ENCODE assay signal across 15 cellular contexts in genomic region chr1:171372418-171373088, GRCh38. TPM values are rescaled to one million over a fixed set of nuclear protein-coding genes. Genes with fewer than 3 reads are reported as not detected.
A peak's percentile ranks its signal among the peaks of the same experiment; 100 is the strongest.
DNase-seq lines count a peak whose midpoint lies in the region; ATAC-seq and TF ChIP-seq lines count a peak whose summit lies in the region.
"Had no signal": no experiment of that assay in that cellular context is flagged by ENCODE, and none has a peak within 500 bp of the region (broad histone marks: within the 10 kb centered on the region; RNA-seq: fewer than 3 reads in every experiment).

No MANE protein-coding gene starts in this region.

- H3K27ac ChIP-seq in RWPE2 (ENCODE audit: poor library complexity, severe bottlenecking) (peak overlapping the region; percentile 59), right lobe of liver (no peak overlapping the region), upper lobe of left lung (no peak overlapping the region), suprapubic skin (no peak overlapping the region)
- H3K27ac ChIP-seq: Peyer's patch had no signal

- CTCF ChIA-PET in Calu3 (lab: Charles Lee) = no interaction called here

- peak overlapping the region; percentile 43 for H3K27ac Mint-ChIP-seq in Calu3 (ENCODE audit: unreplicated experiment)

- intact Hi-C loops in Calu3 (cut with micrococcal nuclease; ENCODE audit: unreplicated experiment) (no loop called here), right lobe of liver (cut with DNase I) (no loop called here)

- no peak for TF ChIP-seq POLR2A in right lobe of liver (IDR thresholded peaks at IDR 0.05)
- TF ChIP-seq POLR2A in upper lobe of left lung (IDR thresholded peaks at IDR 0.05) = no peak
- TF ChIP-seq POLR2A in suprapubic skin (IDR thresholded peaks at IDR 0.05) = no peak

- peaks cover 7% of the 10 kb centered on the region for H3K4me1 Mint-ChIP-seq in Calu3 (ENCODE audit: low read depth, unreplicated experiment)

- TF ChIP-seq CTCF in Calu3 (IDR thresholded peaks at IDR 0.05; ENCODE audit: unreplicated experiment) (no peak), RWPE2 (IDR thresholded peaks at IDR 0.05; ENCODE audit: poor library complexity, severe bottlenecking) (no peak), cardiac fibroblast (IDR thresholded peaks at IDR 0.05; ENCODE audit: low read depth, low read length) (no peak), right lobe of liver (IDR thresholded peaks at IDR 0.05) (no peak), upper lobe of left lung (IDR thresholded peaks at IDR 0.05) (no peak), suprapubic skin (IDR thresholded peaks at IDR 0.05) (no peak)

- peaks cover 10% of the 10 kb centered on the region for H3K9me3 Mint-ChIP-seq in Calu3 (ENCODE audit: low read depth, unreplicated experiment)

- H3K4me3 ChIP-seq in RWPE2 (ENCODE audit: severe bottlenecking) (no peak overlapping the region), cardiac fibroblast (replicated peaks in 1 of 2; ENCODE audit: low read depth in 2 of 2, low read length in 2 of 2) (no peak overlapping the region), right lobe of liver (no peak overlapping the region), upper lobe of left lung (no peak overlapping the region), suprapubic skin (no peak overlapping the region)

- no peaks in the 10 kb centered on the region for H3K36me3 ChIP-seq in RWPE2 (ENCODE audit: low read depth)
- no peaks in the 10 kb centered on the region for H3K36me3 ChIP-seq in right lobe of liver
- H3K36me3 ChIP-seq in upper lobe of left lung = no peaks in the 10 kb centered on the region
- no peaks in the 10 kb centered on the region for H3K36me3 ChIP-seq in suprapubic skin
- H3K36me3 ChIP-seq: Peyer's patch had no signal

- H3K27me3 ChIP-seq in RWPE2 (ENCODE audit: insufficient read depth, poor library complexity, severe bottlenecking) (no peaks in the 10 kb centered on the region), right lobe of liver (no peaks in the 10 kb centered on the region), upper lobe of left lung (no peaks in the 10 kb centered on the region), suprapubic skin (no peaks in the 10 kb centered on the region)
- H3K27me3 ChIP-seq: Peyer's patch had no signal

- H3K36me3 Mint-ChIP-seq in Calu3 (ENCODE audit: insufficient read depth, unreplicated experiment) = peaks cover 10% of the 10 kb centered on the region

- ATAC-seq in RWPE2 (ENCODE audit: low read depth) = peak; percentile 61
- peak in 3 of 4 donors; percentile 67 to 82 (median 69) for ATAC-seq in right lobe of liver
- no peak for ATAC-seq in HG03196 (IDR thresholded peaks at IDR 0.05; ENCODE audit: unreplicated experiment)
- ATAC-seq in upper lobe of left lung (ENCODE audit: low FRiP score in 2 of 2) = no peak
- ATAC-seq in HG03039 (IDR thresholded peaks at IDR 0.05; ENCODE audit: unreplicated experiment) = no peak

- peaks cover 6% of the 10 kb centered on the region for H3K4me1 ChIP-seq in RWPE2 (ENCODE audit: insufficient read depth, poor library complexity, severe bottlenecking)
- H3K4me1 ChIP-seq in right lobe of liver = peaks cover 0 to 7% (median 0%) of the 10 kb centered on the region in 4 donors
- H3K4me1 ChIP-seq in upper lobe of left lung = no peaks in the 10 kb centered on the region
- no peaks in the 10 kb centered on the region for H3K4me1 ChIP-seq in suprapubic skin
- H3K4me1 ChIP-seq: Peyer's patch had no signal

- 56% methylated on average over 7 of the region's 7 CpGs for WGBS in right lobe of liver (ENCODE audit: insufficient coverage, low coverage, low lambda C conversion rate, missing lambda C conversion rate)
- 72 to 84% methylated on average over 7 of the region's 7 CpGs for WGBS in upper lobe of left lung, 2 donors
- WGBS in suprapubic skin = 77% methylated on average over 7 of the region's 7 CpGs

- H3K9me3 ChIP-seq in RWPE2 (ENCODE audit: severe bottlenecking) (no peaks in the 10 kb centered on the region), right lobe of liver (no peaks in the 10 kb centered on the region), upper lobe of left lung (no peaks in the 10 kb centered on the region), suprapubic skin (no peaks in the 10 kb centered on the region)
- H3K9me3 ChIP-seq: Peyer's patch had no signal

- peak overlapping the region; percentile 72 for H3K4me3 Mint-ChIP-seq in Calu3 (ENCODE audit: low read depth, unreplicated experiment)

- DNase-seq in Calu3 (no peak), RWPE2 (ENCODE audit: low spot score) (no peak), cardiac fibroblast (ENCODE audit: low read depth in 2 of 2) (peak; percentile 22 to 39), right lobe of liver (no peak), upper lobe of left lung (no peak), suprapubic skin (ENCODE audit: low spot score in 2 of 2) (no peak)
- DNase-seq: C1 segment of cervical spinal cord, KG1, NCI-H1092 treated with DMSO at 0.1 percent for 48 hours, NCI-H446 treated with DMSO at 0.1 percent for 48 hours, NCI-H82, Peyer's patch, SIG-M5 had no signal

- TF ChIP-seq EP300 in upper lobe of left lung (IDR thresholded peaks at IDR 0.05) = no peak
- TF ChIP-seq EP300 in suprapubic skin (IDR thresholded peaks at IDR 0.05) = no peak

- no peaks in the 10 kb centered on the region for H3K27me3 Mint-ChIP-seq in Calu3 (ENCODE audit: unreplicated experiment)

- BruUV-seq in Calu3 (replicated peaks; lab: Mats Ljungman, UMichigan) = no TSS peak

RNA-seq across cellular contexts. Expression of gene FMO4, which starts 58.6 kb away (rescaled TPM):
- total RNA-seq in Calu3 (2022) (2.5 and 3.4 TPM in 2 replicates), right lobe of liver (10 to 100 TPM; 12.8 to 32.7 (median 20.0) TPM), upper lobe of left lung (1 to 10 TPM; 3.1 to 6.9 (median 3.7) TPM), suprapubic skin (1 to 10 TPM; 1.5 to 6.6 (median 2.7) TPM)

Comparison
In these comparisons a context has a peak if more than half of its experiments do, and no peak if none do; other contexts are left out.
1. DNase-seq: peak in cardiac fibroblast (2 of 2); none in Calu3 (single experiment), RWPE2 (single experiment), right lobe of liver (0 of 3), upper lobe of left lung (0 of 2) and suprapubic skin (0 of 2).
2. ATAC-seq: peak in RWPE2 (single experiment) and right lobe of liver (3 of 4); none in HG03196 (single experiment), upper lobe of left lung (0 of 2) and HG03039 (single experiment).